ENCODE assay signal across 8 cellular contexts in genomic region chr19:35533822-35534521, GRCh38. TPM values are rescaled to one million over a fixed set of nuclear protein-coding genes. Genes with fewer than 3 reads are reported as not detected.
DNase-seq lines count a peak whose midpoint lies in the region; ATAC-seq and TF ChIP-seq lines count a peak whose summit lies in the region.

No MANE protein-coding gene starts in this region.

- H3K27ac Mint-ChIP-seq in GM23338 (no peak overlapping the region; the same call in 1 of the 2 replicates), chondrocyte (ENCODE audit: unreplicated experiment) (no peak overlapping the region)

- TF ChIP-seq CTCF in GM23338 (conservative IDR thresholded peaks at IDR 0.05; ENCODE audit: low read depth in 2 of 2) = no peak
- no peak for TF ChIP-seq CTCF in epithelial cell of esophagus (IDR thresholded peaks at IDR 0.05; ENCODE audit: insufficient read depth, low read depth, low read length, missing control alignments)
- no peak for TF ChIP-seq CTCF in BE2C (IDR thresholded peaks at IDR 0.05; ENCODE audit: low read depth, low read length)
- TF ChIP-seq CTCF in chondrocyte (IDR thresholded peaks at IDR 0.05) = no peak

- peak overlapping the region; percentile 95 for H2AFZ ChIP-seq in GM23338

- H3K9me3 Mint-ChIP-seq in GM23338 (no peaks in the 10 kb centered on the region), chondrocyte (ENCODE audit: low read depth) (no peaks in the 10 kb centered on the region)

- peaks cover 24% of the 10 kb centered on the region for H3K4me1 Mint-ChIP-seq in GM23338
- no peaks in the 10 kb centered on the region for H3K4me1 Mint-ChIP-seq in chondrocyte (ENCODE audit: low read depth)

- peaks cover 31% of the 10 kb centered on the region for H3K27me3 ChIP-seq in GM23338 (ENCODE audit: insufficient read depth)
- peaks cover 58% of the 10 kb centered on the region for H3K27me3 ChIP-seq in BE2C

- H3K79me2 ChIP-seq in GM23338 (replicated peaks; ENCODE audit: insufficient read depth) = no peaks in the 10 kb centered on the region

- H3F3A ChIP-seq in GM23338 (replicated peaks; ENCODE audit: low read depth) = peaks cover 6% of the 10 kb centered on the region; the same call in 1 of the 2 replicates

- H3K4me2 ChIP-seq in GM23338 = peak overlapping the region; percentile 83

- H3K9me3 ChIP-seq in BE2C = 0 out of 2 replicates have a peak, but pooled peaks cover 3% of the 10 kb centered on the region

- ATAC-seq in GM23338 (peak; percentile 82), HG02623 (IDR thresholded peaks at IDR 0.05; ENCODE audit: unreplicated experiment) (no peak), HG02973 (IDR thresholded peaks at IDR 0.05; ENCODE audit: unreplicated experiment) (no peak)

- DNase-seq in GM23338 (ENCODE audit: low spot score) (peak; percentile 82), UCSD-AML1 (lab: John Stamatoyannopoulos, UW; ENCODE audit: unreplicated experiment) (peak; percentile 62), epithelial cell of esophagus (ENCODE audit: low read depth) (peak; percentile 24), BE2C (no peak), chondrocyte (ENCODE audit: low spot score) (no peak)
- DNase-seq in stimulated activated CD4-positive, alpha-beta T cell treated with anti-CD3 and anti-CD28 coated beads, Interleukin-2, amount 100 ng/mL, for 4 hours (ENCODE audit: low read depth) = peak; percentile 26

- H3K27me3 Mint-ChIP-seq in GM23338 (ENCODE audit: insufficient read depth, low read depth, poor library complexity) (peaks cover 34% of the 10 kb centered on the region), chondrocyte (ENCODE audit: low read depth) (peaks cover 1% of the 10 kb centered on the region)

- peak overlapping the region; percentile 68 for H3K4me3 ChIP-seq in GM23338
- H3K4me3 ChIP-seq in epithelial cell of esophagus (ENCODE audit: low read length) = no peak overlapping the region
- no peak overlapping the region for H3K4me3 ChIP-seq in BE2C (ENCODE audit: low read depth, low read length)

- H3K4me3 Mint-ChIP-seq in GM23338 (peak overlapping the region; percentile 71; the same call in 2 of the 3 replicates), chondrocyte (ENCODE audit: unreplicated experiment) (no peak overlapping the region)

- H3K27ac ChIP-seq in GM23338 (ENCODE audit: low read depth) = no peak overlapping the region

- H3K36me3 ChIP-seq in GM23338 (ENCODE audit: insufficient read depth) = no peaks in the 10 kb centered on the region
- H3K36me3 ChIP-seq in BE2C = no peaks in the 10 kb centered on the region

- no peaks in the 10 kb centered on the region for H3K9me2 ChIP-seq in GM23338 (ENCODE audit: insufficient read depth)

- peaks cover 16% of the 10 kb centered on the region; the same call in 1 of the 2 replicates for H3K4me1 ChIP-seq in GM23338 (ENCODE audit: insufficient read depth)
- no peaks in the 10 kb centered on the region for H3K4me1 ChIP-seq in BE2C

- H4K20me1 ChIP-seq in GM23338 (replicated peaks; ENCODE audit: insufficient read depth) = no peaks in the 10 kb centered on the region; the same call in 1 of the 2 replicates

- no peaks in the 10 kb centered on the region; the same call in 2 of the 3 replicates for H3K36me3 Mint-ChIP-seq in GM23338 (ENCODE audit: low read depth)
- no peaks in the 10 kb centered on the region for H3K36me3 Mint-ChIP-seq in chondrocyte (ENCODE audit: low read depth)

TF ChIP-seq in GM23338, 12 proteins besides CTCF, POLR2A, EP300 and RAD21 (continues in another document):
- TF ChIP-seq CREB1 (CRISPR knock-in tag; IDR thresholded peaks at IDR 0.05; ENCODE audit: low read depth) = no peak
- TF ChIP-seq, protein P1, sequence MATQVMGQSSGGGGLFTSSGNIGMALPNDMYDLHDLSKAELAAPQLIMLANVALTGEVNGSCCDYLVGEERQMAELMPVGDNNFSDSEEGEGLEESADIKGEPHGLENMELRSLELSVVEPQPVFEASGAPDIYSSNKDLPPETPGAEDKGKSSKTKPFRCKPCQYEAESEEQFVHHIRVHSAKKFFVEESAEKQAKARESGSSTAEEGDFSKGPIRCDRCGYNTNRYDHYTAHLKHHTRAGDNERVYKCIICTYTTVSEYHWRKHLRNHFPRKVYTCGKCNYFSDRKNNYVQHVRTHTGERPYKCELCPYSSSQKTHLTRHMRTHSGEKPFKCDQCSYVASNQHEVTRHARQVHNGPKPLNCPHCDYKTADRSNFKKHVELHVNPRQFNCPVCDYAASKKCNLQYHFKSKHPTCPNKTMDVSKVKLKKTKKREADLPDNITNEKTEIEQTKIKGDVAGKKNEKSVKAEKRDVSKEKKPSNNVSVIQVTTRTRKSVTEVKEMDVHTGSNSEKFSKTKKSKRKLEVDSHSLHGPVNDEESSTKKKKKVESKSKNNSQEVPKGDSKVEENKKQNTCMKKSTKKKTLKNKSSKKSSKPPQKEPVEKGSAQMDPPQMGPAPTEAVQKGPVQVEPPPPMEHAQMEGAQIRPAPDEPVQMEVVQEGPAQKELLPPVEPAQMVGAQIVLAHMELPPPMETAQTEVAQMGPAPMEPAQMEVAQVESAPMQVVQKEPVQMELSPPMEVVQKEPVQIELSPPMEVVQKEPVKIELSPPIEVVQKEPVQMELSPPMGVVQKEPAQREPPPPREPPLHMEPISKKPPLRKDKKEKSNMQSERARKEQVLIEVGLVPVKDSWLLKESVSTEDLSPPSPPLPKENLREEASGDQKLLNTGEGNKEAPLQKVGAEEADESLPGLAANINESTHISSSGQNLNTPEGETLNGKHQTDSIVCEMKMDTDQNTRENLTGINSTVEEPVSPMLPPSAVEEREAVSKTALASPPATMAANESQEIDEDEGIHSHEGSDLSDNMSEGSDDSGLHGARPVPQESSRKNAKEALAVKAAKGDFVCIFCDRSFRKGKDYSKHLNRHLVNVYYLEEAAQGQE (IDR thresholded peaks at IDR 0.05; ENCODE audit: unreplicated experiment) = no peak
- TF ChIP-seq ZNF331 (CRISPR knock-in tag; IDR thresholded peaks at IDR 0.05; ENCODE audit: low read depth) = no peak
- TF ChIP-seq JUNB (IDR thresholded peaks at IDR 0.05; ENCODE audit: unreplicated experiment) = no peak
- no peak for TF ChIP-seq EZH2 (IDR thresholded peaks at IDR 0.05; ENCODE audit: low read depth, unreplicated experiment)
- TF ChIP-seq EZH2phosphoT487 (IDR thresholded peaks at IDR 0.05; ENCODE audit: unreplicated experiment) = no peak

RNA-seq across cellular contexts. Expression of gene GAPDHS, which starts 0.7 kb away (rescaled TPM):
- total RNA-seq in GM23338 (2014; rRNA removed; shearing (Covaris generic)) = not detected in 2 replicates
- 0.21 TPM in 1 of 2 replicates, not detected in the other for polyA plus RNA-seq in GM23338 (2016; fragmentation: Nextera tagmentation; extraction: Ambion mirVana)
- not detected for polyA plus RNA-seq in BE2C (2012; ENCODE audit: insufficient read depth, insufficient read length, low read depth)
- not detected in 3 replicates for total RNA-seq in chondrocyte

RNA-seq across cellular contexts. Expression of gene SBSN, which starts 5.9 kb away (rescaled TPM):
- total RNA-seq in GM23338 (2014; rRNA removed; shearing (Covaris generic)) = not detected in 2 replicates
- polyA plus RNA-seq in GM23338 (2016; fragmentation: Nextera tagmentation; extraction: Ambion mirVana) = 0.39 and 0.42 TPM in 2 replicates
- not detected for polyA plus RNA-seq in BE2C (2012; ENCODE audit: insufficient read depth, insufficient read length, low read depth)
- total RNA-seq in chondrocyte = 0.30 to 0.56 TPM (median 0.36 TPM) in 3 replicates

RNA-seq across cellular contexts. Expression of gene TMEM147, which starts 11.5 kb away (rescaled TPM):
- total RNA-seq in GM23338 (2014; rRNA removed; shearing (Covaris generic)) = 164 and 170 TPM in 2 replicates
- polyA plus RNA-seq in GM23338 (2016; fragmentation: Nextera tagmentation; extraction: Ambion mirVana) = 272 TPM in 2 replicates
- 245 TPM for polyA plus RNA-seq in BE2C (2012; ENCODE audit: insufficient read depth, insufficient read length, low read depth)
- 86.3 to 105 TPM (median 90.9 TPM) in 3 replicates for total RNA-seq in chondrocyte

RNA-seq across cellular contexts. Expression of gene DMKN, which starts 20.5 kb away (rescaled TPM):
- total RNA-seq in GM23338 (2014; rRNA removed; shearing (Covaris generic)) = 259 and 276 TPM in 2 replicates
- polyA plus RNA-seq in GM23338 (2016; fragmentation: Nextera tagmentation; extraction: Ambion mirVana) = 569 and 615 TPM in 2 replicates
- not detected for polyA plus RNA-seq in BE2C (2012; ENCODE audit: insufficient read depth, insufficient read length, low read depth)
- 1.3 to 2.1 TPM in 2 of 3 replicates, not detected in the other for total RNA-seq in chondrocyte

RNA-seq across cellular contexts. Expression of gene ATP4A, which starts 29.5 kb away (rescaled TPM):
- total RNA-seq in GM23338 (2014; rRNA removed; shearing (Covaris generic)) = 0.62 and 0.63 TPM in 2 replicates
- polyA plus RNA-seq in GM23338 (2016; fragmentation: Nextera tagmentation; extraction: Ambion mirVana) = 0.61 and 1.0 TPM in 2 replicates
- not detected for polyA plus RNA-seq in BE2C (2012; ENCODE audit: insufficient read depth, insufficient read length, low read depth)
- not detected in 3 replicates for total RNA-seq in chondrocyte

Comparison
In these comparisons a context has a peak if more than half of its experiments do, and no peak if none do; other contexts are left out.
1. DNase-seq: peak in GM23338 (single experiment), UCSD-AML1 (single experiment), epithelial cell of esophagus (single experiment) and stimulated activated CD4-positive, alpha-beta T cell treated with anti-CD3 and anti-CD28 coated beads, Interleukin-2, amount 100 ng/mL, for 4 hours (single experiment); none in BE2C (single experiment) and chondrocyte (single experiment).